In genomic region chr3:68819361-68819760, GRCh38 we compare ENCODE assay signal across 18 cellular contexts.
DNase-seq lines count a peak whose midpoint lies in the region; ATAC-seq, FAIRE-seq and TF ChIP-seq lines count a peak whose summit lies in the region.
"Had no signal": no experiment of that assay in that cellular context is flagged by ENCODE, and none has a peak within 500 bp of the region (broad histone marks: within the 10 kb centered on the region; RNA-seq: fewer than 3 reads in every experiment).

No MANE protein-coding gene starts in this region.

- ATAC-seq in Right ventricle myocardium superior (ENCODE audit: poor library complexity) = no peak
- no peak for ATAC-seq in esophagus mucosa
- ATAC-seq in lower lobe of right lung = no peak
- ATAC-seq in HG03175 (IDR thresholded peaks at IDR 0.05; ENCODE audit: unreplicated experiment) = no peak
- ATAC-seq in GM21528 (IDR thresholded peaks at IDR 0.05; ENCODE audit: low FRiP score, unreplicated experiment) = no peak
- ATAC-seq: HCT116 had no signal

- no peak for TF ChIP-seq CTCF in cardiac muscle cell (IDR thresholded peaks at IDR 0.05; ENCODE audit: low read depth, low read length)
- TF ChIP-seq CTCF in endothelial cell of umbilical vein (IDR thresholded peaks at IDR 0.05; ENCODE audit: extremely low read depth in 1 of 2, insufficient read depth in 1 of 2, low read depth in 1 of 2, low read length in 2 of 2) = no peak
- TF ChIP-seq CTCF in lower lobe of right lung (IDR thresholded peaks at IDR 0.05) = no peak

- H3K27me3 ChIP-seq in cardiac muscle cell = no peaks in the 10 kb centered on the region
- no peaks in the 10 kb centered on the region for H3K27me3 ChIP-seq in endothelial cell of umbilical vein (ENCODE audit: control insufficient read depth in 2 of 2, insufficient read depth in 2 of 2, low read length in 2 of 2)
- no peaks in the 10 kb centered on the region for H3K27me3 ChIP-seq in lower lobe of right lung (ENCODE audit: low read depth)
- H3K27me3 ChIP-seq: BLaER1 had no signal

- H2AFZ ChIP-seq in endothelial cell of umbilical vein (ENCODE audit: low read depth, low read length) = no peak overlapping the region

- H3K27ac ChIP-seq in cardiac muscle cell (peak overlapping the region; percentile 37), endothelial cell of umbilical vein (ENCODE audit: insufficient read depth, low read depth, low read length) (no peak overlapping the region), lower lobe of right lung (no peak overlapping the region)
- H3K27ac ChIP-seq: BLaER1 had no signal

- no TSS peak for BruUV-seq in endothelial cell of umbilical vein (replicated peaks; lab: Mats Ljungman, UMichigan)

- H3K4me3 ChIP-seq in cardiac muscle cell (no peak overlapping the region), endothelial cell of umbilical vein (replicated peaks in 1 of 3; ENCODE audit: insufficient read depth in 1 of 3, low read depth in 1 of 3, low read length in 3 of 3) (no peak overlapping the region), lower lobe of right lung (no peak overlapping the region)
- H3K4me3 ChIP-seq: BLaER1 had no signal

- intact Hi-C loops in Right ventricle myocardium superior (cut with DNase I) (no loop called here), endothelial cell of umbilical vein (cut with micrococcal nuclease) (no loop called here), lower lobe of right lung (cut with DNase I) (no loop called here)

- H3K9me1 ChIP-seq in endothelial cell of umbilical vein (replicated peaks; ENCODE audit: control insufficient read depth, extremely low read depth, insufficient read depth, low read length) = no peaks in the 10 kb centered on the region

- no peak for TF ChIP-seq POLR2A in endothelial cell of umbilical vein (IDR thresholded peaks at IDR 0.05; ENCODE audit: low read depth, low read length)

- H3K36me3 ChIP-seq in cardiac muscle cell (no peaks in the 10 kb centered on the region), endothelial cell of umbilical vein (ENCODE audit: control insufficient read depth in 2 of 2, extremely low read depth in 1 of 2, insufficient read depth in 2 of 2, low read length in 2 of 2) (no peaks in the 10 kb centered on the region), lower lobe of right lung (no peaks in the 10 kb centered on the region)
- H3K36me3 ChIP-seq: BLaER1 had no signal

- dilution Hi-C loops in endothelial cell of umbilical vein (cut with MboI; ENCODE audit: extremely low pct_ligation_motif_present, low sequenced_read_pairs) = no loop called here

- POLR2A ChIA-PET in endothelial cell of umbilical vein (lab: Charles Lee) = no interaction called here

- no peak overlapping the region for H3K9ac ChIP-seq in endothelial cell of umbilical vein (replicated peaks; ENCODE audit: extremely low read depth, insufficient read depth, low read length)
- H3K9ac ChIP-seq: BLaER1 had no signal

- CTCF ChIA-PET in endothelial cell of umbilical vein (lab: Charles Lee) = interaction anchor here (0.7 kb wide), 1 partner anchor 1691 kb away, joined by 3 read pairs; no protein-coding TSS in a partner anchor

- no peaks in the 10 kb centered on the region for H4K20me1 ChIP-seq in endothelial cell of umbilical vein (replicated peaks; ENCODE audit: control insufficient read depth, extremely low read depth, insufficient read depth, low read length)
- H4K20me1 ChIP-seq: BLaER1 had no signal

- DNase-seq in cardiac muscle cell (ENCODE audit: low read depth in 1 of 2, low spot score in 1 of 2) (no peak), Right ventricle myocardium superior (no peak), NCI-H748 treated with DMSO at 0.1 percent for 48 hours (lab: John Stamatoyannopoulos, UW) (peak; percentile 60), endothelial cell of umbilical vein (ENCODE audit: low read depth, low spot score) (peak; percentile 13), lower lobe of right lung (no peak)
- DNase-seq: 8988T; Calu3; CD4-positive, alpha-beta memory T cell; DMS79 treated with DMSO at 0.1 percent for 48 hours; GF-D8; GOT3; H7; HFFc6 had no signal

- peaks cover 4% of the 10 kb centered on the region for H3K4me1 ChIP-seq in cardiac muscle cell (ENCODE audit: low read depth)
- peaks cover 3% of the 10 kb centered on the region for H3K4me1 ChIP-seq in endothelial cell of umbilical vein (ENCODE audit: control insufficient read depth, extremely low read depth, insufficient read depth, low read length)
- no peaks in the 10 kb centered on the region for H3K4me1 ChIP-seq in lower lobe of right lung
- H3K4me1 ChIP-seq: BLaER1 had no signal

- H3K9me3 ChIP-seq in cardiac muscle cell (ENCODE audit: low read depth) = no peaks in the 10 kb centered on the region
- H3K9me3 ChIP-seq in endothelial cell of umbilical vein (replicated peaks; ENCODE audit: control insufficient read depth, insufficient read depth, low read length) = no peaks in the 10 kb centered on the region
- no peaks in the 10 kb centered on the region for H3K9me3 ChIP-seq in lower lobe of right lung
- H3K9me3 ChIP-seq: BLaER1 had no signal

- no peaks in the 10 kb centered on the region for H3K79me2 ChIP-seq in endothelial cell of umbilical vein (ENCODE audit: control insufficient read depth, insufficient read depth, low read length)

- FAIRE-seq in endothelial cell of umbilical vein (lab: Jason Lieb, UNC) = no peak

- no peak overlapping the region for H3K4me2 ChIP-seq in endothelial cell of umbilical vein (ENCODE audit: insufficient read depth, low read length)
- H3K4me2 ChIP-seq: BLaER1 had no signal

TF ChIP-seq in endothelial cell of umbilical vein, 7 proteins besides CTCF, POLR2A, EP300 and RAD21:
- TF ChIP-seq JUN (IDR thresholded peaks at IDR 0.05; ENCODE audit: borderline replicate concordance, insufficient read depth, insufficient read length, low read depth) (no peak), EZH2 (IDR thresholded peaks at IDR 0.05; ENCODE audit: borderline replicate concordance, low read depth, low read length, severe bottlenecking) (no peak), FOS (IDR thresholded peaks at IDR 0.05; ENCODE audit: borderline replicate concordance, insufficient read depth, low read length) (peak; percentile 23), GATA2 (IDR thresholded peaks at IDR 0.05; ENCODE audit: insufficient read depth, insufficient read length, low read depth, low read length) (peak; percentile 85), POLR2AphosphoS5 (IDR thresholded peaks at IDR 0.05; ENCODE audit: insufficient read depth, low read depth, low read length) (no peak), MYC (IDR thresholded peaks at IDR 0.05; ENCODE audit: low read depth, low read length) (no peak)

Comparison
In these comparisons a context has a peak if more than half of its experiments do, and no peak if none do; other contexts are left out.
1. DNase-seq: peak in NCI-H748 treated with DMSO at 0.1 percent for 48 hours (single experiment) and endothelial cell of umbilical vein (single experiment); none in cardiac muscle cell (0 of 2), Right ventricle myocardium superior (single experiment) and lower lobe of right lung (single experiment).